Comparison of ENCODE assay signal across 8 cellular contexts in genomic region chr6:43687079-43687436, GRCh38. TPM values are rescaled to one million over a fixed set of nuclear protein-coding genes. Genes with fewer than 3 reads are reported as not detected.
DNase-seq lines count a peak whose midpoint lies in the region; ATAC-seq and TF ChIP-seq lines count a peak whose summit lies in the region.

No MANE protein-coding gene starts in this region.

- H3K36me3 ChIP-seq in upper lobe of left lung = peaks cover 0 to 5% (median 0%) of the 10 kb centered on the region in 4 donors

- no peak for DNase-seq in activated T-cell treated with anti-CD3 and anti-CD28 coated beads, Interleukin-2, amount 50 U/mL, for 72 hours
- no peak for DNase-seq in activated T-cell treated with anti-CD3 and anti-CD28 coated beads for 4 hours
- no peak for DNase-seq in memory B cell (ENCODE audit: low spot score in 2 of 2)
- DNase-seq in upper lobe of left lung = no peak
- DNase-seq in AML-193 (lab: John Stamatoyannopoulos, UW) = no peak
- no peak for DNase-seq in DMS114 treated with DMSO at 0.1 percent for 48 hours (lab: John Stamatoyannopoulos, UW; ENCODE audit: unreplicated experiment)
- no peak for DNase-seq in inferior parietal cortex (ENCODE audit: extremely low spot score)

- peak overlapping the region; percentile 81 to 92 (median 84) for H3K27ac ChIP-seq in upper lobe of left lung

- 13 to 15% methylated on average over 10 of the region's 10 CpGs for WGBS in upper lobe of left lung, 2 donors

- H3K4me1 ChIP-seq in upper lobe of left lung = peaks cover 29 to 44% (median 36%) of the 10 kb centered on the region in 4 donors

- peaks cover 57% of the 10 kb centered on the region for H3K4me1 Mint-ChIP-seq in activated T-cell treated with anti-CD3 and anti-CD28 coated beads, Interleukin-2, amount 50 U/mL, for 72 hours (ENCODE audit: low read depth)
- H3K4me1 Mint-ChIP-seq in brain (peaks cover 59% of the 10 kb centered on the region), memory B cell (peaks cover 39% of the 10 kb centered on the region)

- H3K36me3 Mint-ChIP-seq in activated T-cell treated with anti-CD3 and anti-CD28 coated beads, Interleukin-2, amount 50 U/mL, for 72 hours (ENCODE audit: insufficient read depth in 2 of 2) = peaks cover 1 to 6% of the 10 kb centered on the region in 2 donors
- no peaks in the 10 kb centered on the region for H3K36me3 Mint-ChIP-seq in brain
- H3K36me3 Mint-ChIP-seq in memory B cell = no peaks in the 10 kb centered on the region

- peak in 1 of 2 donors; percentile 8 for ATAC-seq in activated T-cell treated with anti-CD3 and anti-CD28 coated beads, Interleukin-2, amount 50 U/mL, for 72 hours (replicated peaks in 1 of 2)
- no peak for ATAC-seq in memory B cell (ENCODE audit: low read depth)
- no peak for ATAC-seq in upper lobe of left lung (ENCODE audit: low FRiP score in 2 of 2)

- TF ChIP-seq CTCF in brain (conservative IDR thresholded peaks at IDR 0.05) (no peak), upper lobe of left lung (IDR thresholded peaks at IDR 0.05) (no peak)

- peak overlapping the region; percentile 83 to 97 (median 88) for H3K4me3 ChIP-seq in upper lobe of left lung

- H3K27me3 ChIP-seq in upper lobe of left lung = no peaks in the 10 kb centered on the region

- no peaks in the 10 kb centered on the region for H3K9me3 ChIP-seq in upper lobe of left lung

- peak overlapping the region; percentile 62 for H3K27ac Mint-ChIP-seq in activated T-cell treated with anti-CD3 and anti-CD28 coated beads, Interleukin-2, amount 50 U/mL, for 72 hours
- peak overlapping the region; percentile 89 to 96 (median 92) for H3K27ac Mint-ChIP-seq in brain
- peak overlapping the region; percentile 90 for H3K27ac Mint-ChIP-seq in memory B cell

- no peak for TF ChIP-seq POLR2A in upper lobe of left lung (IDR thresholded peaks at IDR 0.05)

- H3K9me3 Mint-ChIP-seq in activated T-cell treated with anti-CD3 and anti-CD28 coated beads, Interleukin-2, amount 50 U/mL, for 72 hours = no peaks in the 10 kb centered on the region
- H3K9me3 Mint-ChIP-seq in brain (no peaks in the 10 kb centered on the region), memory B cell (no peaks in the 10 kb centered on the region)

- H3K27me3 Mint-ChIP-seq in activated T-cell treated with anti-CD3 and anti-CD28 coated beads, Interleukin-2, amount 50 U/mL, for 72 hours (ENCODE audit: low read depth) = no peaks in the 10 kb centered on the region
- H3K27me3 Mint-ChIP-seq in brain (peaks cover 41% of the 10 kb centered on the region), memory B cell (no peaks in the 10 kb centered on the region)

- H3K4me3 Mint-ChIP-seq in activated T-cell treated with anti-CD3 and anti-CD28 coated beads, Interleukin-2, amount 50 U/mL, for 72 hours = peak overlapping the region; percentile 95
- H3K4me3 Mint-ChIP-seq in brain (peak overlapping the region; percentile 93 to 98 (median 95)), memory B cell (peak overlapping the region; percentile 90)

- TF ChIP-seq EP300 in upper lobe of left lung (IDR thresholded peaks at IDR 0.05) = no peak

RNA-seq across cellular contexts. Expression of gene MRPS18A, which starts 0.5 kb away (rescaled TPM):
- total RNA-seq in activated T-cell treated with anti-CD3 and anti-CD28 coated beads, Interleukin-2, amount 50 U/mL, for 72 hours = 10 to 100 TPM; 60.1 to 69.7 TPM
- 89.2 TPM for polyA plus RNA-seq in brain (ENCODE audit: insufficient read depth, low read depth, low replicate concordance)
- total RNA-seq in upper lobe of left lung = 10 to 100 TPM; 21.0 to 45.6 (median 33.4) TPM

RNA-seq across cellular contexts. Expression of gene RSPH9, which starts 42.2 kb away (rescaled TPM):
- total RNA-seq in activated T-cell treated with anti-CD3 and anti-CD28 coated beads, Interleukin-2, amount 50 U/mL, for 72 hours = under 1 TPM in 1 of 2 donors, not detected in 1; 0.12 TPM
- 4.1 TPM for polyA plus RNA-seq in brain (ENCODE audit: insufficient read depth, low read depth, low replicate concordance)
- 1 to 10 TPM in 5 of 6 donors, under 1 TPM in 1; 0.20 to 4.2 (median 2.1) TPM for total RNA-seq in upper lobe of left lung

RNA-seq across cellular contexts. Expression of gene MAD2L1BP, which starts 51.4 kb away (rescaled TPM):
- total RNA-seq in activated T-cell treated with anti-CD3 and anti-CD28 coated beads, Interleukin-2, amount 50 U/mL, for 72 hours = 10 to 100 TPM; 40.4 to 41.3 TPM
- 32.9 TPM for polyA plus RNA-seq in brain (ENCODE audit: insufficient read depth, low read depth, low replicate concordance)
- 10 to 100 TPM; 16.8 to 66.4 (median 24.9) TPM for total RNA-seq in upper lobe of left lung

RNA-seq across cellular contexts. Expression of gene GTPBP2, which starts 58.0 kb away (rescaled TPM):
- 100 to 1,000 TPM in 1 of 2 donors, 10 to 100 TPM in 1; 99.0 to 137 TPM for total RNA-seq in activated T-cell treated with anti-CD3 and anti-CD28 coated beads, Interleukin-2, amount 50 U/mL, for 72 hours
- 57.8 TPM for polyA plus RNA-seq in brain (ENCODE audit: insufficient read depth, low read depth, low replicate concordance)
- 100 to 1,000 TPM in 1 of 6 donors, 10 to 100 TPM in 5; 41.3 to 128 (median 78.1) TPM for total RNA-seq in upper lobe of left lung
